Comparison of ENCODE assay signal across 8 cellular contexts in genomic region chr15:98518823-98519561, GRCh38.
A peak's percentile ranks its signal among the peaks of the same experiment; 100 is the strongest.
DNase-seq lines count a peak whose midpoint lies in the region; ATAC-seq and TF ChIP-seq lines count a peak whose summit lies in the region.

No MANE protein-coding gene starts in this region.

- H3K9me3 ChIP-seq in AG04450 (ENCODE audit: control insufficient read depth, insufficient read depth, low read length), result no peaks in the 10 kb centered on the region

- DNase-seq in AG04450 (ENCODE audit: low read depth, low spot score), result peak; percentile 52
- peak; percentile 66 for DNase-seq in NCI-H2196 (lab: John Stamatoyannopoulos, UW; ENCODE audit: unreplicated experiment)
- DNase-seq in central memory CD4-positive, alpha-beta T cell, result peak; percentile 39
- DNase-seq in left colon, result peak in 1 of 2 donors; percentile 46
- peak; percentile 49 for DNase-seq in stimulated activated CD4-positive, alpha-beta T cell treated with anti-CD3 and anti-CD28 coated beads, Interleukin-4, amount 100 ng/mL, for 24 hours

- intact Hi-C loops in left colon (cut with DNase I, micrococcal nuclease), result loop anchor here in 1 of 2 donors (10.0 kb wide), 1 partner anchor 386 kb away; no protein-coding TSS in a partner anchor

- POLR2A ChIA-PET in AG04450 (lab: Yijun Ruan, JAX), result interaction anchor here (1.1 kb wide), 1 partner anchor 558 kb away, joined by 4 read pairs; no protein-coding TSS in a partner anchor

- no peak overlapping the region for H3K27ac ChIP-seq in AG04450 (ENCODE audit: low read depth, low read length)
- H3K27ac ChIP-seq in VCaP, result no peak overlapping the region

- peak; percentile 82 for TF ChIP-seq CTCF in AG04450 (IDR thresholded peaks at IDR 0.05; ENCODE audit: low read depth, low read length)
- TF ChIP-seq CTCF in VCaP (conservative IDR thresholded peaks at IDR 0.05), result peak; percentile 99

- ATAC-seq in GM18858 (IDR thresholded peaks at IDR 0.05; ENCODE audit: unreplicated experiment) (peak; percentile 73), HG03097 (IDR thresholded peaks at IDR 0.05; ENCODE audit: low FRiP score, unreplicated experiment) (peak; percentile 84), left colon (peak; percentile 81)

- H3K4me3 ChIP-seq in AG04450 (ENCODE audit: low read depth, low read length), result no peak overlapping the region

- CTCF ChIA-PET in AG04450 (lab: Charles Lee), result interaction anchor here (0.5 to 5.1 kb wide), 63 partner anchors 9 to 1840 kb away, joined by 3 to 94 read pairs (median 5); partner anchors contain the start of gene IGF1R

- no peaks in the 10 kb centered on the region for H3K27me3 ChIP-seq in AG04450 (ENCODE audit: control insufficient read depth, insufficient read depth, low read length)
